23 cellular contexts compared by ENCODE assay signal in the genomic region with DNA sequence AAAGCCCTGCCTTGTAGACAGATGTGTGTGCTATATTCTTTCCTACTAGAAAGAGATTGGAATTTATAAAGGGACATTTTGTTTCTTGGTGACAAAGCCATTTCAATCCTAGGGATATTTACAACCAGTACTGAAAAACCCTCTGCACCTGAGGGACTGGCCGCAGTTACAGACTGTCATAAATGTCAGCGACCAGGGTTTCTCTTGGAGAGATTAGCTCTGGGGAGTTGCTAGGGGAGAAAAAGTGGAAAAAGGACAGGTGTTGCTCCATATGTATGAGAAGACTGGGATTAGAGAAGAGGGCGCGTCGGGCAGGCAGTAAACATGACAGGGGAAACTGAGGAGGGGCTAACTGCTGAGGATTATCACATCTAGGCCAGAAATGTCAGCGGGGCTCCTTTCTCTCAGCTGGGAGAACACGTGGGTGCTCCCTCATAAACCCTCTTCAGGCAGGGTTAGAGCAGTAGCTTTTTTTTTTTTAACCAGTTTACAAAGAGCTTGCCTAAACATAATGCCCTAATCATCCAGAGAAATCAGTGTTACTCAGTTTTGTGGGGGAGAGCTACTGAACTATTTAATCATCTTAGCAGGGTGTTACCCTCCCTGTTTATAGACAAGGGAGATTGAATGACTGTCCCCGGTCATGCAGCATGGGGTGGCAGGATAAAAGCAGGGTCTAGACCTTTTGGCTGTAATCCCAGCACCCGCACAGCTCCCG. TPM values are rescaled to one million over a fixed set of nuclear protein-coding genes. Genes with fewer than 3 reads are reported as not detected.
DNase-seq lines count a peak whose midpoint lies in the region; ATAC-seq and TF ChIP-seq lines count a peak whose summit lies in the region.
"Had no signal": no experiment of that assay in that cellular context is flagged by ENCODE, and none has a peak within 500 bp of the region (broad histone marks: within the 10 kb centered on the region; RNA-seq: fewer than 3 reads in every experiment).

No MANE protein-coding gene starts in this region.

- WGBS in H9 (ENCODE audit: extremely low coverage, insufficient read length, low lambda C conversion rate) = no CpG with 5 or more reads among the region's 10 CpGs

- H3K9me3 Mint-ChIP-seq in H9 = no peaks in the 10 kb centered on the region

- H3K4me1 ChIP-seq in PC-3 (ENCODE audit: insufficient read depth, low read length) (peaks cover 12% of the 10 kb centered on the region), gastrocnemius medialis (peaks cover 20 to 24% of the 10 kb centered on the region in 2 donors), H9 (ENCODE audit: insufficient read depth, low read length) (no peaks in the 10 kb centered on the region; the same call in 1 of the 2 replicates)

- no peak overlapping the region for H4K91ac ChIP-seq in H9 (ENCODE audit: insufficient read length, low read depth, low read length)

- H2BK5ac ChIP-seq in H9 (ENCODE audit: insufficient read length, low read length) = no peak overlapping the region

- no peaks in the 10 kb centered on the region for H3K27me3 ChIP-seq in PC-3 (ENCODE audit: low read length)
- H3K27me3 ChIP-seq in gastrocnemius medialis = no peaks in the 10 kb centered on the region
- H3K27me3 ChIP-seq in H9 (ENCODE audit: insufficient read depth, low read length) = no peaks in the 10 kb centered on the region
- H3K27me3 ChIP-seq: esophagus squamous epithelium, right atrium auricular region, testis had no signal

- no peak overlapping the region for H3K27ac ChIP-seq in PC-3 (ENCODE audit: low read length)
- peak overlapping the region; percentile 87 to 93 (median 90) for H3K27ac ChIP-seq in gastrocnemius medialis
- H3K27ac ChIP-seq in H9 (ENCODE audit: insufficient read length, low read depth, low read length) = no peak overlapping the region
- H3K27ac ChIP-seq: esophagus squamous epithelium, testis had no signal

- H2AFZ ChIP-seq in PC-3 (ENCODE audit: low read length) (peak overlapping the region; percentile 55), H9 (ENCODE audit: low read length) (no peak overlapping the region)

- in situ Hi-C loops in gastrocnemius medialis (cut with MboI; ENCODE audit: low sequenced_read_pairs in 4 of 4) = no loop called here

- H3K4ac ChIP-seq in H9 (ENCODE audit: low read depth, low read length) = no peak overlapping the region

- POLR2A ChIA-PET in HEK293T (lab: Yijun Ruan, JAX) (interaction anchor here (1.0 to 2.1 kb wide), 2 partner anchors 46 to 49 kb away, joined by 3 to 10 read pairs; no protein-coding TSS in a partner anchor), PC-3 (lab: Charles Lee; ENCODE audit: unreplicated experiment) (no interaction called here), GM10248 (lab: Yijun Ruan, JAX) (interaction anchor here (1.0 kb wide), 1 partner anchor 15 kb away, joined by 5 read pairs; no protein-coding TSS in a partner anchor)

- H3K18ac ChIP-seq in H9 (ENCODE audit: insufficient read length, low read depth, low read length) = no peak overlapping the region

- H2BK120ac ChIP-seq in H9 (ENCODE audit: low read depth, low read length, poor library complexity, severe bottlenecking) = no peak overlapping the region

- H3K79me1 ChIP-seq in H9 (ENCODE audit: insufficient read depth, low read depth, low read length, poor library complexity, severe bottlenecking) = no peaks in the 10 kb centered on the region

- no peaks in the 10 kb centered on the region for H3K79me2 ChIP-seq in PC-3 (ENCODE audit: low read length)
- no peaks in the 10 kb centered on the region for H3K79me2 ChIP-seq in H9 (ENCODE audit: insufficient read depth, low read length)

- intact Hi-C loops in PC-3 (cut with micrococcal nuclease) = no loop called here
- intact Hi-C loops in gastrocnemius medialis (cut with DNase I; ENCODE audit: low total_unique reads) = no loop called here

- H2BK15ac ChIP-seq in H9 (ENCODE audit: low read depth, low read length) = no peak overlapping the region

- H3T11ph ChIP-seq in H9 (ENCODE audit: low read length) = no peak overlapping the region

- ATAC-seq in PC-3 (no peak), gastrocnemius medialis (peak in 1 of 2 donors; percentile 40), GM18873 (IDR thresholded peaks at IDR 0.05; ENCODE audit: low FRiP score, unreplicated experiment) (no peak), GM19328 (IDR thresholded peaks at IDR 0.05; ENCODE audit: unreplicated experiment) (no peak)

- BruUV-seq in PC-3 (replicated peaks; lab: Mats Ljungman, UMichigan) = no TSS peak

- H3K4me2 ChIP-seq in PC-3 (ENCODE audit: low read length) = no peak overlapping the region
- no peak overlapping the region for H3K4me2 ChIP-seq in H9 (ENCODE audit: insufficient read depth, insufficient read length, low read length)

- DNase-seq in HEK293T (ENCODE audit: extremely low spot score) (no peak), PC-3 (no peak), left kidney (ENCODE audit: low read depth, low spot score) (peak; percentile 15), gastrocnemius medialis (no peak), H9 (no peak), GM10248 (ENCODE audit: extremely low spot score) (no peak)
- DNase-seq: activated CD4-positive, CD25-positive, alpha-beta regulatory T cell treated with anti-CD3 and anti-CD28 coated beads, Interleukin-2, amount 50 U/mL, for 72 hours; DMS53; esophagus squamous epithelium; head of caudate nucleus; islet precursor cell; Karpas-422; NCI-H1417 treated with DMSO at 0.1 percent for 48 hours; NCI-H774; SHP77 treated with DMSO at 0.1 percent for 48 hours; stimulated activated CD4-positive, alpha-beta T cell treated with anti-CD3 and anti-CD28 coated beads, Interleukin-1b, Interleukin-23, amount 100 ng/mL, for 48 hours; T-helper 2 cell; testis had no signal

- no peaks in the 10 kb centered on the region for H3K36me3 ChIP-seq in PC-3 (ENCODE audit: low read depth, low read length)
- no peaks in the 10 kb centered on the region for H3K36me3 ChIP-seq in gastrocnemius medialis
- H3K36me3 ChIP-seq: esophagus squamous epithelium, right atrium auricular region had no signal

- no peaks in the 10 kb centered on the region for H3K23me2 ChIP-seq in H9 (ENCODE audit: insufficient read length, low read depth, low read length, poor library complexity, severe bottlenecking)

- H3K9me3 ChIP-seq in PC-3 (ENCODE audit: low read length) (no peaks in the 10 kb centered on the region), gastrocnemius medialis (no peaks in the 10 kb centered on the region), H9 (ENCODE audit: control insufficient read depth, low read depth, low read length) (no peaks in the 10 kb centered on the region)
- H3K9me3 ChIP-seq: esophagus squamous epithelium, right atrium auricular region, testis had no signal

- H3K4me1 Mint-ChIP-seq in H9 = peaks cover 13 to 19% of the 10 kb centered on the region in 2 experiments

- peak overlapping the region in 1 of 3 experiments; percentile 3; a peak in 2 of 7 replicates for H3K27ac Mint-ChIP-seq in H9
- H3K27ac Mint-ChIP-seq: B cell had no signal

- no peak overlapping the region for H2BK12ac ChIP-seq in H9 (ENCODE audit: insufficient read length, low read depth, low read length)

- H3K9me2 ChIP-seq in PC-3 (replicated peaks; ENCODE audit: low read length) = no peaks in the 10 kb centered on the region

- H2AK5ac ChIP-seq in H9 (ENCODE audit: insufficient read length, low read length) = no peak overlapping the region

- CTCF ChIA-PET in HEK293T (lab: Yijun Ruan, JAX) (interaction anchor here (0.7 to 1.4 kb wide), 2 partner anchors 18 to 52 kb away, joined by 3 read pairs; no protein-coding TSS in a partner anchor), PC-3 (lab: Charles Lee) (no interaction called here), GM10248 (lab: Yijun Ruan, JAX) (interaction anchor here (0.9 to 2.5 kb wide), 3 partner anchors 15 to 36 kb away, joined by 3 to 14 read pairs (median 5); a partner anchor contains a TSS)

- no peak overlapping the region for H4K5ac ChIP-seq in H9 (ENCODE audit: insufficient read length, low read depth, low read length)

- H3K9ac ChIP-seq in PC-3 (ENCODE audit: low read length) (no peak overlapping the region), H9 (ENCODE audit: extremely low read depth, insufficient read length, low read length) (no peak overlapping the region)

- no peak overlapping the region for H2BK20ac ChIP-seq in H9 (ENCODE audit: low read depth, low read length, poor library complexity, severe bottlenecking)

- H4K20me1 ChIP-seq in PC-3 (ENCODE audit: low read length) (no peaks in the 10 kb centered on the region), H9 (ENCODE audit: control insufficient read depth, insufficient read depth, insufficient read length) (no peaks in the 10 kb centered on the region)

- H3F3A ChIP-seq in PC-3 (ENCODE audit: low read length, unreplicated experiment) = no peaks in the 10 kb centered on the region

- H3K4me3 ChIP-seq in PC-3 (ENCODE audit: low read length) (no peak overlapping the region), gastrocnemius medialis (no peak overlapping the region)
- H3K4me3 ChIP-seq: coronary artery, esophagus squamous epithelium, right atrium auricular region, testis had no signal

- no peaks in the 10 kb centered on the region for H3K27me3 Mint-ChIP-seq in H9 (ENCODE audit: low read depth)

- TF ChIP-seq POLR2A in gastrocnemius medialis (IDR thresholded peaks at IDR 0.05) = no peak

- H3K23ac ChIP-seq in H9 (ENCODE audit: insufficient read length, low read depth, low read length) = no peak overlapping the region

- H3K56ac ChIP-seq in H9 (ENCODE audit: insufficient read length, low read depth, low read length) = no peak overlapping the region

- no peaks in the 10 kb centered on the region for H3K36me3 Mint-ChIP-seq in H9 (ENCODE audit: insufficient read depth in 1 of 3, low read depth in 3 of 3)

- H3K14ac ChIP-seq in H9 (ENCODE audit: insufficient read depth, low read length) = no peak overlapping the region

- H4K8ac ChIP-seq in H9 (replicated peaks; ENCODE audit: insufficient read length, low read depth, low read length) = no peak overlapping the region

- H3K4me3 Mint-ChIP-seq in H9 = no peak overlapping the region
- H3K4me3 Mint-ChIP-seq: B cell had no signal

- TF ChIP-seq CTCF in PC-3 (conservative IDR thresholded peaks at IDR 0.05; ENCODE audit: low read depth, low read length) (no peak), gastrocnemius medialis (IDR thresholded peaks at IDR 0.05 in 4 of 5, conservative IDR thresholded peaks at IDR 0.05 in 1 of 5) (no peak), H9 (conservative IDR thresholded peaks at IDR 0.05) (no peak), GM10248 (IDR thresholded peaks at IDR 0.05; ENCODE audit: control extremely low read depth, extremely low read depth, low read depth, missing control alignments) (no peak)

TF ChIP-seq in HEK293T, 16 proteins besides CTCF, POLR2A, EP300 and RAD21:
- TF ChIP-seq SP1 (IDR thresholded peaks at IDR 0.05) = no peak
- 0 out of 2 replicates have a peak, but pooled peaks have one; percentile 41 for TF ChIP-seq ZNF384 (IDR thresholded peaks at IDR 0.05)

RNA-seq across cellular contexts. Expression of a gene that starts 35.1 kb away (rescaled TPM):
- total RNA-seq in PC-3 (2014; rRNA removed) (0.35 and 0.80 TPM in 2 replicates), gastrocnemius medialis (under 1 TPM in 1 of 4 donors, not detected in 3; 0.17 TPM), H9 (2021) (0.55 and 1.1 TPM in 2 replicates)

RNA-seq across cellular contexts. Expression of a gene that starts 58.4 kb away (rescaled TPM):
- total RNA-seq in PC-3 (2014; rRNA removed) = 21.0 and 27.7 TPM in 2 replicates
- 10 to 100 TPM; 17.5 to 26.3 (median 21.8) TPM for total RNA-seq in gastrocnemius medialis
- 13.9 and 15.7 TPM in 2 replicates for total RNA-seq in H9 (2021)

Comparison
In these comparisons a context has a peak if more than half of its experiments do, and no peak if none do; other contexts are left out.
1. H3K27ac ChIP-seq: peak in gastrocnemius medialis (4 of 4); none in PC-3 (single experiment) and H9 (single experiment).